ENCODE assay signal across 10 cellular contexts in the genomic region with DNA sequence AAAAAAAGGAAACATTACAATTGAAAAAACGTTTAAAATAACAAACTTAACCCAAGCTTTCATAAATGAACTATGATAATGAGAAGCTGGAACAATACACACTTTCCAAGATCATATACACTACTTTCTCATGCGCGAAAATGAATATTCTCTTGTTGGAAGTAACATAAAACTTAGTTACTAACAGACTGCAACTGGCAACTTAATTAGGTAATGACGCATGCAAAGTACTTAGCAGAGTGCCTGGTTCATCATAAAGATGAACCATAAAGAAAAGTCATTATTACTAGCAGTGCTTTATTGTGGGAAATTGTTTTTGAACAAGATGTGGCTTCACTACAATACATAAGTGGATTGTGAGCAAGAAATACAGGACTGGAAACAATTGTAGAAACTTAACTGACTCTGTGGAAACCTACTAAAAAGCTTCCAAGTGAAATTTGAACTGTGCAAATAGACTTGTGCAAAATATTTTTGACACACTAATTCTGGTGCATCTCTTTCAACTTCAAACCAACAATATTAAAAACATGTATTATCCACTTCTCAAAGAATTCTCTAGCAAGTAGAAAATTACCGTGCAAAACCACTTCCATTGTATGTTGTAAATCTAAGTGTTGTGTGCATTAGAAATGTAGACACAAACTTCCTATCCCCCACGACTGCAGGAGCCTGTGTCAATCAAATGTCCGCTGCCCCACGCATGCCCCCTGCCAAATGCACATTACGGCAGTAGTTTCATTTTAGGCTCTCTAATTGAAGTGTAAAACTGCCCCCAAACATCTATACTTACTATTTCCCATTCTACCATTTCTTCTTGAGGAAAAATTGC. TPM values are rescaled to one million over a fixed set of nuclear protein-coding genes. Genes with fewer than 3 reads are reported as not detected.
DNase-seq lines count a peak whose midpoint lies in the region; ATAC-seq, FAIRE-seq and TF ChIP-seq lines count a peak whose summit lies in the region.
"Had no signal": no experiment of that assay in that cellular context is flagged by ENCODE, and none has a peak within 500 bp of the region (broad histone marks: within the 10 kb centered on the region; RNA-seq: fewer than 3 reads in every experiment).

No MANE protein-coding gene starts in this region.

- DNase-seq in H54 (ENCODE audit: insufficient read length, low spot score) (no peak), adipocyte (ENCODE audit: low read depth) (peak; percentile 51), keratinocyte (ENCODE audit: low read depth, low spot score) (no peak), T-helper 9 cell (no peak), anterior cingulate cortex (lab: John Stamatoyannopoulos, UW) (no peak), GM03348 (ENCODE audit: low spot score) (no peak)

- peaks cover 10% of the 10 kb centered on the region for H4K20me1 ChIP-seq in keratinocyte (ENCODE audit: control insufficient read depth, extremely low read depth, insufficient read depth, low read length)

- H3K4me2 ChIP-seq in keratinocyte (ENCODE audit: control insufficient read depth, extremely low read depth, insufficient read depth, low read depth, low read length) (peak overlapping the region; percentile 94), skeletal muscle satellite cell (ENCODE audit: low read length) (peak overlapping the region; percentile 97)

- dilution Hi-C loops in keratinocyte (cut with MboI; ENCODE audit: extremely low pct_ligation_motif_present, low sequenced_read_pairs): no loop called here

- no peak for TF ChIP-seq CTCF in keratinocyte (optimal IDR thresholded peaks at IDR 0.05 in 1 of 3, IDR thresholded peaks at IDR 0.05 in 1 of 3, conservative IDR thresholded peaks at IDR 0.05 in 1 of 3; ENCODE audit: extremely low read depth in 1 of 3, insufficient read depth in 2 of 3, low read length in 3 of 3)

- H2AFZ ChIP-seq in keratinocyte (ENCODE audit: control insufficient read depth, low read length): no peak overlapping the region

- H3K4me1 ChIP-seq in adipocyte (ENCODE audit: control insufficient read depth, insufficient read depth, low read length) (peaks cover 34% of the 10 kb centered on the region), keratinocyte (ENCODE audit: control insufficient read depth, extremely low read depth, insufficient read depth, low read length) (peaks cover 35% of the 10 kb centered on the region), skeletal muscle satellite cell (ENCODE audit: control insufficient read depth, insufficient read depth, low read length) (peaks cover 44% of the 10 kb centered on the region)

- H3K9me1 ChIP-seq in keratinocyte (ENCODE audit: control insufficient read depth, extremely low read depth, insufficient read depth, low read length): no peaks in the 10 kb centered on the region

- peak overlapping the region; percentile 78 for H3K27ac ChIP-seq in keratinocyte (ENCODE audit: control insufficient read depth, insufficient read depth, low read length)

- H3K9ac ChIP-seq in adipocyte (ENCODE audit: low read length) (peak overlapping the region; percentile 93), keratinocyte (ENCODE audit: control insufficient read depth, extremely low read depth, insufficient read depth, low read length) (peak overlapping the region; percentile 89), skeletal muscle satellite cell (ENCODE audit: low read depth, low read length) (peak overlapping the region; percentile 98)

- no peaks in the 10 kb centered on the region for H3K36me3 ChIP-seq in adipocyte (ENCODE audit: control insufficient read depth, insufficient read depth, low read length, severe bottlenecking)
- no peaks in the 10 kb centered on the region for H3K36me3 ChIP-seq in keratinocyte (ENCODE audit: control insufficient read depth in 2 of 2, extremely low read depth in 1 of 2, insufficient read depth in 2 of 2, low read length in 2 of 2)
- H3K36me3 ChIP-seq in skeletal muscle satellite cell (ENCODE audit: insufficient read depth, low read length): no peaks in the 10 kb centered on the region

- FAIRE-seq in H54 (lab: Jason Lieb, UNC): peak; percentile 92
- no peak for FAIRE-seq in keratinocyte (lab: Jason Lieb, UNC)

- TF ChIP-seq POLR2A in H54 (IDR thresholded peaks at IDR 0.05; ENCODE audit: low read depth, low read length): no peak

- H3K9me3 ChIP-seq in adipocyte (ENCODE audit: control insufficient read depth, low read length) (no peaks in the 10 kb centered on the region), keratinocyte (ENCODE audit: control insufficient read depth, low read depth, low read length) (no peaks in the 10 kb centered on the region), skeletal muscle satellite cell (replicated peaks; ENCODE audit: low read length) (no peaks in the 10 kb centered on the region)

- H3K4me3 ChIP-seq in adipocyte (ENCODE audit: low read length): peak overlapping the region; percentile 90
- peak overlapping the region; percentile 92 to 100 (median 98) for H3K4me3 ChIP-seq in keratinocyte (ENCODE audit: control insufficient read depth in 2 of 3, extremely low read depth in 1 of 3, insufficient read depth in 2 of 3, low read depth in 1 of 3, low read length in 3 of 3)
- H3K4me3 ChIP-seq in skeletal muscle satellite cell (ENCODE audit: low read length): peak overlapping the region; percentile 80

- no peak for ATAC-seq in GM18870 (IDR thresholded peaks at IDR 0.05; ENCODE audit: unreplicated experiment)

- H3K79me2 ChIP-seq in keratinocyte (ENCODE audit: control insufficient read depth, insufficient read depth, low read length): peaks cover 99% of the 10 kb centered on the region

- H3K27me3 ChIP-seq in adipocyte (replicated peaks; ENCODE audit: control insufficient read depth, insufficient read depth, low read length) (no peaks in the 10 kb centered on the region), keratinocyte (ENCODE audit: control insufficient read depth, extremely low read depth, insufficient read depth, low read length) (no peaks in the 10 kb centered on the region), skeletal muscle satellite cell (ENCODE audit: control insufficient read depth, insufficient read depth, low read length) (no peaks in the 10 kb centered on the region)

RNA-seq across cellular contexts. Expression of a gene that starts 2.0 kb away (rescaled TPM):
- polyA plus RNA-seq in keratinocyte: 40.0 to 79.7 TPM (median 67.7 TPM) in 3 replicates
- polyA plus RNA-seq in keratinocyte (2011; ENCODE audit: low read depth): 66.5 TPM
- 31.7 and 61.5 TPM in 2 replicates for polyA plus RNA-seq in keratinocyte (2011; cell fraction: cytosol; rRNA removed)
- polyA plus RNA-seq in keratinocyte (2011; cell fraction: nucleus; rRNA removed): 59.8 and 80.6 TPM in 2 replicates
- polyA plus RNA-seq in keratinocyte (2012; ENCODE audit: low replicate concordance): 26.3 and 56.8 TPM in 2 replicates
- polyA minus RNA-seq in keratinocyte: 21.1 to 119 TPM (median 48.5 TPM) in 3 replicates
- 50.8 TPM for polyA minus RNA-seq in keratinocyte (2011; cell fraction: cytosol; rRNA and poly(A)+ RNA removed)
- 82.7 and 152 TPM in 2 replicates for polyA minus RNA-seq in keratinocyte (2011; cell fraction: nucleus; rRNA and poly(A)+ RNA removed)
- total RNA-seq in skeletal muscle satellite cell (2012; rRNA removed): 40.2 and 47.4 TPM in 2 replicates
- total RNA-seq: activated CD8-positive, alpha-beta memory T cell treated with anti-CD3 and anti-CD28 coated beads for 36 hours had no signal
- polyA plus RNA-seq: IgD-negative memory B cell had no signal
